1 cellular context compared by ENCODE assay signal in the genomic region with DNA sequence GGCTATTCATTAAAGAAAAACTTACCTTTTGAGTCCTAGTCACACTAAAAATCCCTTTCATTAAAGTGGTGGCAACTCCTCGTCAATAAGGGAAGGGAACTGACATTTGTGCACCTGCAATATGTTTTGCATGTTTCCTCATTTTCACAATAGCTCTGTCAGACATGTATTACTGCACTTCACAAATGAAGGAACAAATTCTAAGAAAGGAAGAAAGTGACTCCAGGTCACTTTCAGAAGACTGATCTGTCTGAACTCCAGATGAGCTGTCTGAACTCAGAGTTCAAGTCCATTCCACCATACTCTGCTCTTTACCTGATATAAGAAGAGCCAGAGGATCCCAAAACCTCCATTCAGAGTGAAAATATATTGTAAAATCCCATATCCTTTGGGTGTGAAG.
TF ChIP-seq lines count a peak whose summit lies in the region.

No MANE protein-coding gene starts in this region.

TF ChIP-seq in WTC11, 78 proteins besides CTCF, POLR2A, EP300 and RAD21 (continued from another document):
- TF ChIP-seq ZBTB21 (CRISPR knock-in tag; IDR thresholded peaks at IDR 0.05; ENCODE audit: borderline replicate concordance) (no peak), GTF2I (CRISPR knock-in tag; conservative IDR thresholded peaks at IDR 0.05) (no peak), RELA (CRISPR knock-in tag; IDR thresholded peaks at IDR 0.05; ENCODE audit: borderline replicate concordance) (no peak), FOXJ3 (CRISPR knock-in tag; IDR thresholded peaks at IDR 0.05; ENCODE audit: borderline replicate concordance) (no peak), TEAD1 (CRISPR knock-in tag; IDR thresholded peaks at IDR 0.05) (no peak)
- TF ChIP-seq, protein P1, sequence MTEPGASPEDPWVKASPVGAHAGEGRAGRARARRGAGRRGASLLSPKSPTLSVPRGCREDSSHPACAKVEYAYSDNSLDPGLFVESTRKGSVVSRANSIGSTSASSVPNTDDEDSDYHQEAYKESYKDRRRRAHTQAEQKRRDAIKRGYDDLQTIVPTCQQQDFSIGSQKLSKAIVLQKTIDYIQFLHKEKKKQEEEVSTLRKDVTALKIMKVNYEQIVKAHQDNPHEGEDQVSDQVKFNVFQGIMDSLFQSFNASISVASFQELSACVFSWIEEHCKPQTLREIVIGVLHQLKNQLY (CRISPR knock-in tag; IDR thresholded peaks at IDR 0.05), result no peak
